Comparison of ENCODE assay signal across 17 cellular contexts in the genomic region with DNA sequence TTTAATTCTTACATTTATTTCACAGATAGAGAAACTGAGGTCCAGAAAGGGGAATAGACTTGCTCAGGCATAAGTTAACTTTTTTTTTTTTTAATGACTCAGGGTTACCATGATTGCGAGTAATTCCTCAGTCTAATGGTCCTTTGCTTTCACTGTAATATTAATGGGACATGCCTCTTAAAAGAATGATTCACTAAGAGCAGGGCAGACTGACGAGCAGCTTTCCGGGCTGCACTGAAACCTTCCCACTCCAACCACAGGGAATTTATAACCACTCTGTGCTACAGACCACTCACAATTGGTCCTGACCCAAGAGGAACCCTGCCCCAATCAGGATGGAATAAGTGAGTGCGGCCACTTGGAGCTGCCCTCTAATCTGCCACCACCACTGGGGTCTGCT. TPM values are rescaled to one million over a fixed set of nuclear protein-coding genes. Genes with fewer than 3 reads are reported as not detected.
DNase-seq lines count a peak whose midpoint lies in the region; ATAC-seq and TF ChIP-seq lines count a peak whose summit lies in the region.
"Had no signal": no experiment of that assay in that cellular context is flagged by ENCODE, and none has a peak within 500 bp of the region (broad histone marks: within the 10 kb centered on the region; RNA-seq: fewer than 3 reads in every experiment).

No MANE protein-coding gene starts in this region.

- H3K9me3 Mint-ChIP-seq in activated naive CD4-positive, alpha-beta T cell treated with anti-CD3 and anti-CD28 coated beads for 36 hours, result no peaks in the 10 kb centered on the region
- no peaks in the 10 kb centered on the region for H3K9me3 Mint-ChIP-seq in activated naive CD4-positive, alpha-beta T cell treated with anti-CD3 and anti-CD28 coated beads, Interleukin-2, amount 50 U/mL, for 72 hours
- H3K9me3 Mint-ChIP-seq: activated naive CD8-positive, alpha-beta T cell treated with anti-CD3 and anti-CD28 coated beads, Interleukin-2, amount 50 U/mL, for 24 hours; WTC11 had no signal

- DNase-seq in activated naive CD4-positive, alpha-beta T cell treated with anti-CD3 and anti-CD28 coated beads for 36 hours, result no peak
- DNase-seq in activated naive CD4-positive, alpha-beta T cell treated with anti-CD3 and anti-CD28 coated beads, Interleukin-2, amount 50 U/mL, for 72 hours (ENCODE audit: low spot score in 2 of 2), result no peak
- peak; percentile 51 to 82 for DNase-seq in cardiac fibroblast (ENCODE audit: low read depth in 2 of 2)
- DNase-seq in left kidney (ENCODE audit: low read depth, low spot score), result peak; percentile 72
- DNase-seq in NCI-H1105 (lab: John Stamatoyannopoulos, UW), result no peak
- no peak for DNase-seq in NCI-H1092 treated with DMSO at 0.1 percent for 48 hours (lab: John Stamatoyannopoulos, UW)
- DNase-seq in SK-N-DZ (ENCODE audit: low spot score), result no peak
- DNase-seq: activated naive CD8-positive, alpha-beta T cell treated with anti-CD3 and anti-CD28 coated beads, Interleukin-2, amount 50 U/mL, for 24 hours; NCI-H187 treated with DMSO at 0.1 percent for 48 hours; small intestine; testis had no signal

- H3K4me3 Mint-ChIP-seq in activated naive CD4-positive, alpha-beta T cell treated with anti-CD3 and anti-CD28 coated beads for 36 hours, result no peak overlapping the region
- H3K4me3 Mint-ChIP-seq: activated naive CD8-positive, alpha-beta T cell treated with anti-CD3 and anti-CD28 coated beads, Interleukin-2, amount 50 U/mL, for 24 hours; WTC11 had no signal

- intact Hi-C loops in activated naive CD4-positive, alpha-beta T cell treated with anti-CD3 and anti-CD28 coated beads for 36 hours (cut with micrococcal nuclease), result no loop called here

- H3K36me3 Mint-ChIP-seq in activated naive CD4-positive, alpha-beta T cell treated with anti-CD3 and anti-CD28 coated beads for 36 hours (ENCODE audit: low read depth), result peaks cover 14% of the 10 kb centered on the region
- peaks cover 13 to 32% of the 10 kb centered on the region in 2 donors for H3K36me3 Mint-ChIP-seq in activated naive CD4-positive, alpha-beta T cell treated with anti-CD3 and anti-CD28 coated beads, Interleukin-2, amount 50 U/mL, for 72 hours
- H3K36me3 Mint-ChIP-seq: WTC11 had no signal

- no peak for ATAC-seq in activated naive CD4-positive, alpha-beta T cell treated with anti-CD3 and anti-CD28 coated beads, Interleukin-2, amount 50 U/mL, for 72 hours
- no peak for ATAC-seq in GM21529 (IDR thresholded peaks at IDR 0.05; ENCODE audit: unreplicated experiment)
- ATAC-seq: activated naive CD8-positive, alpha-beta T cell treated with anti-CD3 and anti-CD28 coated beads, Interleukin-2, amount 50 U/mL, for 24 hours; left lobe of liver; WTC11 had no signal

- no peak for TF ChIP-seq CTCF in cardiac fibroblast (IDR thresholded peaks at IDR 0.05; ENCODE audit: low read depth, low read length)

- CTCF ChIA-PET in activated naive CD4-positive, alpha-beta T cell treated with anti-CD3 and anti-CD28 coated beads for 36 hours (lab: Charles Lee), result interaction anchor here (0.7 to 0.8 kb wide), 2 partner anchors 47 to 54 kb away, joined by 4 read pairs; a partner anchor contains a TSS

- H3K4me1 Mint-ChIP-seq in activated naive CD4-positive, alpha-beta T cell treated with anti-CD3 and anti-CD28 coated beads for 36 hours (ENCODE audit: low read depth), result peaks cover 31% of the 10 kb centered on the region

- no peak overlapping the region for H3K4me3 ChIP-seq in cardiac fibroblast (replicated peaks in 1 of 2; ENCODE audit: low read depth in 2 of 2, low read length in 2 of 2)
- H3K4me3 ChIP-seq: coronary artery, testis had no signal

- peaks cover 9% of the 10 kb centered on the region for H3K27me3 Mint-ChIP-seq in activated naive CD4-positive, alpha-beta T cell treated with anti-CD3 and anti-CD28 coated beads for 36 hours (ENCODE audit: low read depth)

- peak overlapping the region; percentile 13 for H3K27ac Mint-ChIP-seq in activated naive CD4-positive, alpha-beta T cell treated with anti-CD3 and anti-CD28 coated beads for 36 hours
- H3K27ac Mint-ChIP-seq in activated naive CD4-positive, alpha-beta T cell treated with anti-CD3 and anti-CD28 coated beads, Interleukin-2, amount 50 U/mL, for 72 hours, result no peak overlapping the region
- H3K27ac Mint-ChIP-seq: WTC11 had no signal

RNA-seq across cellular contexts. Expression of a gene that starts 5.7 kb away (rescaled TPM):
- 10 to 100 TPM; 15.6 to 18.2 TPM for total RNA-seq in activated naive CD4-positive, alpha-beta T cell treated with anti-CD3 and anti-CD28 coated beads for 36 hours
- total RNA-seq in activated naive CD4-positive, alpha-beta T cell treated with anti-CD3 and anti-CD28 coated beads, Interleukin-2, amount 50 U/mL, for 72 hours, result 10 to 100 TPM in 1 of 2 donors, 1 to 10 TPM in 1; 3.2 to 21.7 TPM
- polyA plus RNA-seq in SK-N-DZ (2014; cell fraction: cytosol; rRNA removed), result 0.09 TPM in 1 of 2 replicates, not detected in the other
- polyA plus RNA-seq in SK-N-DZ (2014; cell fraction: nucleus; rRNA removed), result 0.85 TPM in 1 of 2 replicates, not detected in the other
- total RNA-seq: SK-MEL-5 had no signal
- polyA plus RNA-seq: neural cell had no signal

RNA-seq across cellular contexts. Expression of a gene that starts 8.4 kb away (rescaled TPM):
- not detected for total RNA-seq in activated naive CD4-positive, alpha-beta T cell treated with anti-CD3 and anti-CD28 coated beads for 36 hours
- total RNA-seq in activated naive CD4-positive, alpha-beta T cell treated with anti-CD3 and anti-CD28 coated beads, Interleukin-2, amount 50 U/mL, for 72 hours, result not detected
- not detected in 2 replicates for polyA plus RNA-seq in SK-N-DZ (2014; cell fraction: cytosol; rRNA removed)
- polyA plus RNA-seq in SK-N-DZ (2014; cell fraction: nucleus; rRNA removed), result not detected in 2 replicates
- total RNA-seq: left lobe of liver, SK-MEL-5 had no signal
- polyA plus RNA-seq: neural cell, small intestine had no signal

RNA-seq across cellular contexts. Expression of a gene that starts 39.0 kb away (rescaled TPM):
- 1 to 10 TPM; 2.3 to 2.5 TPM for total RNA-seq in activated naive CD4-positive, alpha-beta T cell treated with anti-CD3 and anti-CD28 coated beads for 36 hours
- total RNA-seq in activated naive CD4-positive, alpha-beta T cell treated with anti-CD3 and anti-CD28 coated beads, Interleukin-2, amount 50 U/mL, for 72 hours, result 1 to 10 TPM in 1 of 2 donors, under 1 TPM in 1; 0.89 to 3.0 TPM
- polyA plus RNA-seq in SK-N-DZ (2014; cell fraction: cytosol; rRNA removed), result not detected in 2 replicates
- polyA plus RNA-seq in SK-N-DZ (2014; cell fraction: nucleus; rRNA removed), result not detected in 2 replicates
- polyA plus RNA-seq: neural cell had no signal

RNA-seq across cellular contexts. Expression of a gene that starts 50.9 kb away (rescaled TPM):
- 1 to 10 TPM; 2.0 TPM for total RNA-seq in activated naive CD4-positive, alpha-beta T cell treated with anti-CD3 and anti-CD28 coated beads for 36 hours
- 1 to 10 TPM; 1.6 to 3.1 TPM for total RNA-seq in activated naive CD4-positive, alpha-beta T cell treated with anti-CD3 and anti-CD28 coated beads, Interleukin-2, amount 50 U/mL, for 72 hours
- polyA plus RNA-seq in SK-N-DZ (2014; cell fraction: cytosol; rRNA removed), result not detected in 2 replicates
- polyA plus RNA-seq in SK-N-DZ (2014; cell fraction: nucleus; rRNA removed), result not detected in 2 replicates
- polyA plus RNA-seq: neural cell had no signal

RNA-seq across cellular contexts. Expression of a gene that starts 54.4 kb away (rescaled TPM):
- total RNA-seq in activated naive CD4-positive, alpha-beta T cell treated with anti-CD3 and anti-CD28 coated beads for 36 hours, result not detected
- not detected for total RNA-seq in activated naive CD4-positive, alpha-beta T cell treated with anti-CD3 and anti-CD28 coated beads, Interleukin-2, amount 50 U/mL, for 72 hours
- not detected in 2 replicates for polyA plus RNA-seq in SK-N-DZ (2014; cell fraction: cytosol; rRNA removed)
- not detected in 2 replicates for polyA plus RNA-seq in SK-N-DZ (2014; cell fraction: nucleus; rRNA removed)
- total RNA-seq: SK-MEL-5, WTC11 had no signal
- polyA plus RNA-seq: neural cell had no signal

Comparison
In these comparisons a context has a peak if more than half of its experiments do, and no peak if none do; other contexts are left out.
1. DNase-seq: peak in cardiac fibroblast (2 of 2) and left kidney (single experiment); none in activated naive CD4-positive, alpha-beta T cell treated with anti-CD3 and anti-CD28 coated beads for 36 hours (single experiment), activated naive CD4-positive, alpha-beta T cell treated with anti-CD3 and anti-CD28 coated beads, Interleukin-2, amount 50 U/mL, for 72 hours (0 of 2), NCI-H1105 (single experiment), NCI-H1092 treated with DMSO at 0.1 percent for 48 hours (single experiment) and SK-N-DZ (single experiment).